Comparison of ENCODE assay signal across 9 cellular contexts in the genomic region with DNA sequence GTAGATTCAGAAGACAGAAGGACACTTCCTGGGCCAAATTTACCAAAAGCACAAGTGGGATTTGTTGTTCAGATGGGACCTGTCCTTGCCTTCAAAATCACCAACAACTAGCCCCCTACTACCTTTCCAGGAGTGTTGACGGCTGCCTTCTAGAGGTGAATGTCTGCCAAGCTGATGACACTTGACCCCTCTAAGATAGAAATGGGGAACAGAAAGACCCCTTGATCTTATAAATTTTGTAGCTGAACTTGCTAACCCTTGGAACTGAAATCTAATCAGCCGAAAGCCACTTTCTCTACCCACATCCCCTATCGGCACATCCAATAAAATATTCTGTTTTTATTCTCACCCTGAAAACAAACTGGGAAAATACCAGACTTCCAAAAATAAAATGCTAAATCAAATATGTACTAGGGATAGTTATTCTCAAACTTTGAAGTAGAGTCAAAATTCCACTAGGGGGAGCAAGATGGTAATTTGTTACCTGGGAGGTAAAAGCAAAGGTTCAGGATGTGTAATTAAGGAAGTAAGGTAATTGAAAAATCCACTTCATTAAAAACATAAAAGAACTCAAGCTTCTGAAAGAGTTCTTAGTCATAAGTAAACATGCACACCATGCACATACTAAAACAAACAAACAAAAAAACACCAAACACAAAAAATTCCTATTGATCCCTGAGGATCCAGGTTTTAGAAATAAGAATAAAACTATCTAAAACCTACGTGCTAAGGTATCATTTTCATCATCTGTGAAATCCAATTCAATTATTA.
DNase-seq lines count a peak whose midpoint lies in the region; ATAC-seq and TF ChIP-seq lines count a peak whose summit lies in the region.
"Had no signal": no experiment of that assay in that cellular context is flagged by ENCODE, and none has a peak within 500 bp of the region (broad histone marks: within the 10 kb centered on the region; RNA-seq: fewer than 3 reads in every experiment).

No MANE protein-coding gene starts in this region.

- no peak overlapping the region for H3K4me3 Mint-ChIP-seq in activated B cell treated with CpG ODN at 0.5 μM for 24 hours

- intact Hi-C loops in activated B cell treated with CpG ODN at 0.5 μM for 24 hours (cut with micrococcal nuclease) = loop anchor here (1.0 to 10.0 kb wide), 9 partner anchors 39 to 586 kb away; partner anchors contain the start of genes ANKRD44 and GTF3C3

- peaks cover 9% of the 10 kb centered on the region for H3K36me3 Mint-ChIP-seq in activated B cell treated with CpG ODN at 0.5 μM for 24 hours (ENCODE audit: low read depth)

- H3K27me3 ChIP-seq in gastroesophageal sphincter = no peaks in the 10 kb centered on the region
- H3K27me3 ChIP-seq: BLaER1 treated with 17β-estradiol and CSF1 and Interleukin-3, amounts not matched to agents 10 nM and 100 nM had no signal

- ATAC-seq in GM21717 (IDR thresholded peaks at IDR 0.05; ENCODE audit: unreplicated experiment) (peak; percentile 51), activated B cell treated with CpG ODN at 0.5 μM for 24 hours (ENCODE audit: low read depth) (peak; percentile 70), gastroesophageal sphincter (no peak)

- H3K27me3 Mint-ChIP-seq in activated B cell treated with CpG ODN at 0.5 μM for 24 hours = no peaks in the 10 kb centered on the region

- no peak overlapping the region for H3K27ac ChIP-seq in gastroesophageal sphincter
- H3K27ac ChIP-seq: BLaER1 treated with 17β-estradiol and CSF1 and Interleukin-3, amounts not matched to agents 10 nM and 100 nM had no signal

- TF ChIP-seq POLR2A in gastroesophageal sphincter (IDR thresholded peaks at IDR 0.05) = no peak

- H3K36me3 ChIP-seq in gastroesophageal sphincter = no peaks in the 10 kb centered on the region

- TF ChIP-seq CTCF in activated B cell treated with CpG ODN at 0.5 μM for 24 hours (IDR thresholded peaks at IDR 0.05) (peak; percentile 68), gastroesophageal sphincter (IDR thresholded peaks at IDR 0.05) (peak; percentile 49 to 69 (median 64))

- peak overlapping the region; percentile 79 for H3K27ac Mint-ChIP-seq in activated B cell treated with CpG ODN at 0.5 μM for 24 hours

- H3K4me3 ChIP-seq in gastroesophageal sphincter = no peak overlapping the region
- H3K4me3 ChIP-seq: BLaER1 treated with 17β-estradiol and CSF1 and Interleukin-3, amounts not matched to agents 10 nM and 100 nM had no signal

- no peaks in the 10 kb centered on the region for H3K9me3 ChIP-seq in gastroesophageal sphincter
- H3K9me3 ChIP-seq: BLaER1 treated with 17β-estradiol and CSF1 and Interleukin-3, amounts not matched to agents 10 nM and 100 nM had no signal

- no peaks in the 10 kb centered on the region for H3K9me3 Mint-ChIP-seq in activated B cell treated with CpG ODN at 0.5 μM for 24 hours

- POLR2A ChIA-PET in activated B cell treated with CpG ODN at 0.5 μM for 24 hours (lab: Charles Lee) = interaction anchor here (0.5 to 3.8 kb wide), 13 partner anchors 14 to 118 kb away, joined by 3 to 61 read pairs (median 5); partner anchors contain the start of gene ANKRD44

- 43 to 48% methylated on average over 3 to 4 of the region's 4 CpGs for WGBS in gastroesophageal sphincter (ENCODE audit: low coverage in 1 of 2), 2 donors

- DNase-seq in NCI-H2107 treated with DMSO at 0.1 percent for 48 hours (lab: John Stamatoyannopoulos, UW; ENCODE audit: unreplicated experiment) (peak; percentile 37), NCI-H2107 (lab: John Stamatoyannopoulos, UW) (no peak), NCI-H1436 treated with DMSO at 0.1 percent for 48 hours (lab: John Stamatoyannopoulos, UW) (peak; percentile 2), activated B cell treated with CpG ODN at 0.5 μM for 24 hours (no peak), retina (peak; percentile 12)
- no peak for DNase-seq in stimulated activated CD4-positive, alpha-beta T cell treated with anti-CD3 and anti-CD28 coated beads, Interleukin-2, amount 100 ng/mL, for 48 hours

- CTCF ChIA-PET in activated B cell treated with CpG ODN at 0.5 μM for 24 hours (lab: Charles Lee) = interaction anchor here (0.6 to 3.8 kb wide), 44 partner anchors 8 to 187 kb away, joined by 3 to 110 read pairs (median 4); partner anchors contain the start of gene ANKRD44

- peaks cover 67% of the 10 kb centered on the region for H3K4me1 Mint-ChIP-seq in activated B cell treated with CpG ODN at 0.5 μM for 24 hours

- TF ChIP-seq EP300 in gastroesophageal sphincter (IDR thresholded peaks at IDR 0.05) = no peak

- H3K4me1 ChIP-seq in gastroesophageal sphincter = peaks cover 10 to 50% (median 12%) of the 10 kb centered on the region in 3 donors

Comparison
In these comparisons a context has a peak if more than half of its experiments do, and no peak if none do; other contexts are left out.
1. DNase-seq: peak in NCI-H2107 treated with DMSO at 0.1 percent for 48 hours (single experiment), NCI-H1436 treated with DMSO at 0.1 percent for 48 hours (single experiment) and retina (single experiment); none in NCI-H2107 (single experiment), activated B cell treated with CpG ODN at 0.5 μM for 24 hours (single experiment) and stimulated activated CD4-positive, alpha-beta T cell treated with anti-CD3 and anti-CD28 coated beads, Interleukin-2, amount 100 ng/mL, for 48 hours (0 of 2).